Comparison of ENCODE assay signal across 25 cellular contexts in the genomic region with DNA sequence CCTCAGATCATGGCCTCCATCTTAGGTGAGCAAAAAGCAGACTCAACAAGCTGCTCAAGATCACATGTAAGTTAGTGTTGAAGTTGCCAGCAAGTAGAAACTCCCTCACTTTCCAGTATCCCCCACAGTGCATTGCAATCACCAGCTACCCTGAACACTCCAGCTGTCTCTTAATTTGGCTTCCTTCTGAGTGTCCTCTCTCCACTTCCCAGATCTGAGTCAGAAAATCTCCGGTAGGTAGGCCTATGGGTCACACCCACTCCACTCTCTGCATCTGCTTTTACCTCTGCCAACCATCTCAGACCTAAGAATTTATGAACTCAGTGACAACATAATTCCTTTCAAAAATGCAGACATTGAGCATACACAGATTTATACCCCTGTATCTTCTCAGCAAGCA.
"Had no signal": no experiment of that assay in that cellular context is flagged by ENCODE, and none has a peak within 500 bp of the region (broad histone marks: within the 10 kb centered on the region; RNA-seq: fewer than 3 reads in every experiment).

No MANE protein-coding gene starts in this region.

- H3K27ac ChIP-seq: breast epithelium, KMS-11, Peyer's patch, RWPE1, SJCRH30, VCaP had no signal

- H3K4me1 Mint-ChIP-seq: activated CD4-positive, alpha-beta T cell treated with anti-CD3 and anti-CD28 coated beads for 36 hours; activated naive CD8-positive, alpha-beta T cell treated with anti-CD3 and anti-CD28 coated beads, Interleukin-2, amount 10 ng/mL, durations not matched to agents 7 days and 5 days had no signal

- H3K4me1 ChIP-seq: breast epithelium, Peyer's patch, SJCRH30 had no signal

- H3K9me3 Mint-ChIP-seq: activated CD8-positive, alpha-beta T cell treated with anti-CD3 and anti-CD28 coated beads for 36 hours; activated naive CD8-positive, alpha-beta T cell treated with anti-CD3 and anti-CD28 coated beads, Interleukin-2, amount 10 ng/mL, durations not matched to agents 7 days and 5 days had no signal

- H3K4me3 ChIP-seq: breast epithelium, MG63, Peyer's patch, SJCRH30 had no signal

- H3K36me3 ChIP-seq: breast epithelium, MG63, Peyer's patch, SJCRH30 had no signal

- H3K36me3 Mint-ChIP-seq: activated naive CD8-positive, alpha-beta T cell treated with anti-CD3 and anti-CD28 coated beads, Interleukin-2, amount 10 ng/mL, durations not matched to agents 7 days and 5 days had no signal

- H3K27me3 Mint-ChIP-seq: activated naive CD8-positive, alpha-beta T cell treated with anti-CD3 and anti-CD28 coated beads, Interleukin-2, amount 10 ng/mL, durations not matched to agents 7 days and 5 days had no signal

- H3K27ac Mint-ChIP-seq: activated CD4-positive, alpha-beta T cell treated with anti-CD3 and anti-CD28 coated beads for 36 hours; activated CD8-positive, alpha-beta T cell treated with anti-CD3 and anti-CD28 coated beads for 36 hours; activated naive CD8-positive, alpha-beta T cell treated with anti-CD3 and anti-CD28 coated beads, Interleukin-2, amount 10 ng/mL, durations not matched to agents 7 days and 5 days had no signal

- H3K9me3 ChIP-seq: breast epithelium, MG63, Peyer's patch, SJCRH30, SK-N-SH had no signal

- H3K4me2 ChIP-seq: KMS-11, SK-N-SH had no signal

- H3K4me3 Mint-ChIP-seq: activated CD4-positive, alpha-beta T cell treated with anti-CD3 and anti-CD28 coated beads for 36 hours; activated CD8-positive, alpha-beta T cell treated with anti-CD3 and anti-CD28 coated beads for 36 hours; activated naive CD8-positive, alpha-beta T cell treated with anti-CD3 and anti-CD28 coated beads, Interleukin-2, amount 10 ng/mL, durations not matched to agents 7 days and 5 days had no signal

- DNase-seq: activated CD4-positive, alpha-beta T cell treated with anti-CD3 and anti-CD28 coated beads for 36 hours; activated CD4-positive, CD25-positive, alpha-beta regulatory T cell; activated CD8-positive, alpha-beta memory T cell treated with anti-CD3 and anti-CD28 coated beads, Interleukin-2, amount 50 U/mL, for 4 hours; activated CD8-positive, alpha-beta T cell treated with anti-CD3 and anti-CD28 coated beads for 36 hours; activated naive CD4-positive, alpha-beta T cell treated with anti-CD3 and anti-CD28 coated beads, Interleukin-2, amount 50 U/mL, for 16 hours; activated naive CD8-positive, alpha-beta T cell treated with anti-CD3 and anti-CD28 coated beads, Interleukin-2, amount 10 ng/mL, durations not matched to agents 7 days and 5 days; aorta; MG63; MV-4-11; NCI-H1092 treated with DMSO at 0.1 percent for 48 hours; NCI-H1930; NCI-H345; NCI-H510A; NCI-H526 treated with DMSO at 0.1 percent for 48 hours; NK-92 treated with Interleukin-12 subunit alpha and Interleukin-12 subunit beta, amount 100 ng/mL, for 24 hours; OCI-M1; Peyer's patch; Right ventricle myocardium superior; SJCRH30; SK-N-SH; T-helper 1 cell had no signal

- H3K9ac ChIP-seq: KMS-11, SK-N-SH had no signal

- H3K27me3 ChIP-seq: breast epithelium, MG63, Peyer's patch, SJCRH30 had no signal

- ATAC-seq: activated CD4-positive, alpha-beta T cell treated with anti-CD3 and anti-CD28 coated beads for 36 hours; activated CD8-positive, alpha-beta T cell treated with anti-CD3 and anti-CD28 coated beads for 36 hours had no signal
